Comparison of ENCODE assay signal across 20 cellular contexts in the genomic region with DNA sequence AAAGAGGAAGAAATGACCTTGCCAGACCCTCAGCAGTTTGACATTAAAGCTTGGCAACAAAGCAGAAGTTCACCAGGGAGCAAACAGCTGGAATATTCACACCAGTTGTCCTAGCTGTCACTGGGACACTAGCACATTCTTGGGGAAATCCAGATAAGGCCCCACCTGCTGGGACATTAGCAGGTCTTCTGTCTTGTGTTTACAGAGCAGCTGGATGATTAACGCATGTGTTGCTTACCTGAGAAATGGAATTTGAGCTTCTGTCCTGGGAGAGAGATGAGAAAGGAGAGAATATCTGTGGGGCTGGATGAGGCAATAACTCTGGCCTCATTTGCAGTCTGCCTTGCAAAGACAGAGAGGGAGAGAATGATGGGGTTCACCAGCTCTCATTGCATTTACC.
DNase-seq lines count a peak whose midpoint lies in the region; ATAC-seq and TF ChIP-seq lines count a peak whose summit lies in the region.
"Had no signal": no experiment of that assay in that cellular context is flagged by ENCODE, and none has a peak within 500 bp of the region (broad histone marks: within the 10 kb centered on the region; RNA-seq: fewer than 3 reads in every experiment).

No MANE protein-coding gene starts in this region.

- no peaks in the 10 kb centered on the region for H3K79me2 ChIP-seq in PC-3 (ENCODE audit: low read length)

- peaks cover 6% of the 10 kb centered on the region for H3K9me3 ChIP-seq in A673 (ENCODE audit: low read depth, low read length, poor library complexity, severe bottlenecking)
- no peaks in the 10 kb centered on the region for H3K9me3 ChIP-seq in HUES48 (ENCODE audit: control insufficient read depth, insufficient read depth, low read length)
- no peaks in the 10 kb centered on the region for H3K9me3 ChIP-seq in PC-3 (ENCODE audit: low read length)
- H3K9me3 ChIP-seq in iPS DF 6.9 (ENCODE audit: control insufficient read depth, insufficient read depth, low read length), result no peaks in the 10 kb centered on the region
- H3K9me3 ChIP-seq: esophagus squamous epithelium, HAP-1, prostate gland, upper lobe of left lung had no signal

- no peak overlapping the region for H3K4me2 ChIP-seq in PC-3 (ENCODE audit: low read length)

- H4K20me1 ChIP-seq in PC-3 (ENCODE audit: low read length), result no peaks in the 10 kb centered on the region

- no peaks in the 10 kb centered on the region for H3F3A ChIP-seq in PC-3 (ENCODE audit: low read length, unreplicated experiment)

- peaks cover 30% of the 10 kb centered on the region for H3K4me1 ChIP-seq in A673 (ENCODE audit: insufficient read depth, low read length, poor library complexity, severe bottlenecking)
- peaks cover 27% of the 10 kb centered on the region for H3K4me1 ChIP-seq in HUES48 (ENCODE audit: control insufficient read depth, insufficient read depth, low read length)
- 0 out of 2 replicates have a peak, but pooled peaks cover 6% of the 10 kb centered on the region for H3K4me1 ChIP-seq in PC-3 (ENCODE audit: insufficient read depth, low read length)
- H3K4me1 ChIP-seq in iPS DF 6.9 (ENCODE audit: control insufficient read depth, insufficient read depth, low read length), result peaks cover 4% of the 10 kb centered on the region; the same call in 1 of the 2 replicates
- H3K4me1 ChIP-seq: esophagus squamous epithelium, HAP-1, prostate gland, upper lobe of left lung had no signal

- no TSS peak for BruUV-seq in A673 (replicated peaks; lab: Mats Ljungman, UMichigan)
- no TSS peak for BruUV-seq in PC-3 (replicated peaks; lab: Mats Ljungman, UMichigan)

- ATAC-seq in PC-3 (no peak), HG03039 (IDR thresholded peaks at IDR 0.05; ENCODE audit: unreplicated experiment) (no peak), HG03439 (IDR thresholded peaks at IDR 0.05; ENCODE audit: unreplicated experiment) (no peak)

- TF ChIP-seq CTCF in A673 (conservative IDR thresholded peaks at IDR 0.05; ENCODE audit: low read depth, low read length) (no peak), PC-3 (conservative IDR thresholded peaks at IDR 0.05; ENCODE audit: low read depth, low read length) (no peak)

- CTCF ChIA-PET in A673 (lab: Charles Lee), result no interaction called here
- CTCF ChIA-PET in PC-3 (lab: Charles Lee), result no interaction called here
- CTCF ChIA-PET in HEK293T (lab: Yijun Ruan, JAX), result no interaction called here

- intact Hi-C loops in A673 (cut with micrococcal nuclease; ENCODE audit: unreplicated experiment) (no loop called here), PC-3 (cut with micrococcal nuclease) (no loop called here)

- no CpG with 5 or more reads among the region's 1 CpG for WGBS in iPS DF 6.9 (ENCODE audit: insufficient coverage, insufficient read length)

- H3K27ac ChIP-seq in A673 (ENCODE audit: low read depth, low read length, poor library complexity, severe bottlenecking), result peak overlapping the region; percentile 40
- peak overlapping the region; percentile 83 for H3K27ac ChIP-seq in HUES48 (ENCODE audit: low read depth, low read length)
- no peak overlapping the region for H3K27ac ChIP-seq in PC-3 (ENCODE audit: low read length)
- no peak overlapping the region for H3K27ac ChIP-seq in iPS DF 6.9 (ENCODE audit: low read length)
- H3K27ac ChIP-seq: brain microvascular endothelial cell, esophagus squamous epithelium, HL-60, prostate gland, upper lobe of left lung had no signal

- DNase-seq in A673 (ENCODE audit: low spot score), result peak; percentile 33
- peak; percentile 13 for DNase-seq in PC-3
- DNase-seq in iPS DF 6.9 (ENCODE audit: low read depth, low spot score), result peak; percentile 41
- no peak for DNase-seq in HEK293T (ENCODE audit: extremely low spot score)
- no peak for DNase-seq in stimulated activated CD4-positive, alpha-beta T cell treated with anti-CD3 and anti-CD28 coated beads, Interleukin-4, amount 100 ng/mL, for 4 hours
- DNase-seq: activated CD4-positive, alpha-beta T cell treated with anti-CD3 and anti-CD28 coated beads for 48 hours; activated naive CD4-positive, alpha-beta T cell treated with Interleukin-2 at 50 U/mL for 16 hours; activated T-cell treated with anti-CD3 and anti-CD28 coated beads, Interleukin-2, amount 50 U/mL, for 48 hours; brain microvascular endothelial cell; DMS79; esophagus squamous epithelium; NCI-H2107; NCI-H524 treated with DMSO at 0.1 percent for 48 hours; upper lobe of left lung had no signal

- POLR2A ChIA-PET in A673 (lab: Charles Lee; ENCODE audit: low non-redundant PET) (interaction anchor here (0.5 kb wide), 1 partner anchor 8 kb away, joined by 3 read pairs; no protein-coding TSS in a partner anchor), PC-3 (lab: Charles Lee; ENCODE audit: unreplicated experiment) (interaction anchor here (0.6 kb wide), 1 partner anchor 239 kb away, joined by 3 read pairs; no protein-coding TSS in a partner anchor), HEK293T (lab: Yijun Ruan, JAX) (no interaction called here)

- H3K27me3 ChIP-seq in A673 (replicated peaks; ENCODE audit: insufficient read depth, low read depth, low read length, poor library complexity), result no peaks in the 10 kb centered on the region
- H3K27me3 ChIP-seq in HUES48 (ENCODE audit: control insufficient read depth, insufficient read depth, low read length), result no peaks in the 10 kb centered on the region
- peaks cover 30% of the 10 kb centered on the region for H3K27me3 ChIP-seq in PC-3 (ENCODE audit: low read length)
- no peaks in the 10 kb centered on the region for H3K27me3 ChIP-seq in iPS DF 6.9 (ENCODE audit: control insufficient read depth, insufficient read depth, low read length)
- H3K27me3 ChIP-seq: brain microvascular endothelial cell, esophagus squamous epithelium, upper lobe of left lung had no signal

- peaks cover 16% of the 10 kb centered on the region for H3K36me3 ChIP-seq in A673 (ENCODE audit: insufficient read depth, low read length, poor library complexity, severe bottlenecking)
- H3K36me3 ChIP-seq in HUES48 (ENCODE audit: control insufficient read depth, insufficient read depth, low read length), result no peaks in the 10 kb centered on the region
- H3K36me3 ChIP-seq in PC-3 (ENCODE audit: low read depth, low read length), result no peaks in the 10 kb centered on the region
- H3K36me3 ChIP-seq in iPS DF 6.9 (ENCODE audit: control insufficient read depth, insufficient read depth, low read length), result no peaks in the 10 kb centered on the region
- H3K36me3 ChIP-seq: brain microvascular endothelial cell, esophagus squamous epithelium, HAP-1, prostate gland, upper lobe of left lung had no signal

- H2AFZ ChIP-seq in PC-3 (ENCODE audit: low read length), result no peak overlapping the region

- H3K9ac ChIP-seq in HUES48 (ENCODE audit: low read depth, low read length) (no peak overlapping the region), PC-3 (ENCODE audit: low read length) (no peak overlapping the region)

- H3K4me3 ChIP-seq in A673 (ENCODE audit: low read depth, low read length, poor library complexity, severe bottlenecking) (no peak overlapping the region), HUES48 (ENCODE audit: low read depth, low read length) (peak overlapping the region; percentile 34), PC-3 (ENCODE audit: low read length) (no peak overlapping the region), iPS DF 6.9 (ENCODE audit: low read length) (no peak overlapping the region)
- H3K4me3 ChIP-seq: esophagus squamous epithelium, HAP-1, prostate gland, upper lobe of left lung had no signal

- no peaks in the 10 kb centered on the region for H3K9me2 ChIP-seq in PC-3 (replicated peaks; ENCODE audit: low read length)

TF ChIP-seq in HEK293T, 16 proteins besides CTCF, POLR2A, EP300 and RAD21:
- TF ChIP-seq SUZ12 (IDR thresholded peaks at IDR 0.05), result no peak
- TF ChIP-seq ELF4 (IDR thresholded peaks at IDR 0.05), result no peak
- TF ChIP-seq LEF1 (IDR thresholded peaks at IDR 0.05; ENCODE audit: borderline replicate concordance), result no peak
- no peak for TF ChIP-seq HDGF (IDR thresholded peaks at IDR 0.05; ENCODE audit: borderline replicate concordance)
- TF ChIP-seq BHLHE40 (IDR thresholded peaks at IDR 0.05; ENCODE audit: borderline replicate concordance), result no peak
- no peak for TF ChIP-seq SP1 (IDR thresholded peaks at IDR 0.05)
- TF ChIP-seq PKNOX1 (IDR thresholded peaks at IDR 0.05), result no peak
- TF ChIP-seq FOXM1 (IDR thresholded peaks at IDR 0.05; ENCODE audit: borderline replicate concordance), result no peak
TF ChIP-seq in HEK293T: peak in this region for 0.

Comparison
In these comparisons a context has a peak if more than half of its experiments do, and no peak if none do; other contexts are left out.
1. DNase-seq: peak in A673 (single experiment), PC-3 (single experiment) and iPS DF 6.9 (single experiment); none in HEK293T (single experiment) and stimulated activated CD4-positive, alpha-beta T cell treated with anti-CD3 and anti-CD28 coated beads, Interleukin-4, amount 100 ng/mL, for 4 hours (0 of 2).
2. H3K27ac ChIP-seq: peak in A673 (single experiment) and HUES48 (single experiment); none in PC-3 (single experiment) and iPS DF 6.9 (single experiment).